In the genomic region with DNA sequence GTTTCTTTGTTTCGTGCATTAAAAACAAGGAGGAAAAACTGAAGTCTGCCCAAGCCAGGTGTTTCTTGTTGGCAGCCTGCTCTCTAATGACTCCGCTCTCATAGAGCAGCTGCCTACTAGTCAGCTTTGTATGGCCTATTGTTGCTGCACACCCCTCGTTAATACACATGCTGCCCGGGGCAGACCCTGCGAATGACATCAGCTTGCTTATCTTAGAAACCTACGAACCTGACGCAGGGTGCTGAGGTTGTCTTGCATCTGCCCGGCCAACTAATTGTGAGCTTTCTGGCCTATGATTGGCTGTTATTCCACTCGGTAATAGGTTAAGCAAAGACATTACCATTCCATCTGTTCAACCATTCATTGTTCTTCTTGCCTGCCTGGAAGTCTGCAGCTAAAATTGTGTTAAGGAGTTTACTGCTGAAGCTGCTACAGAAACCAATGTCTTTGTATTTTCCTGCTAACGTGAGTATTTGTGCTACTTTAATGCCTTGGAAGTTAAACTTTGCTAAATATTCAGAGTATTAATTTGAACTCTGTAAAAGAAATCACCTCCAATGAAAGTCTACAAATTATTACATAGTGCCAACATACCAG, we compare ENCODE assay signal across 12 cellular contexts. TPM values are rescaled to one million over a fixed set of nuclear protein-coding genes. Genes with fewer than 3 reads are reported as not detected.
DNase-seq lines count a peak whose midpoint lies in the region; ATAC-seq and TF ChIP-seq lines count a peak whose summit lies in the region.
"Had no signal": no experiment of that assay in that cellular context is flagged by ENCODE, and none has a peak within 500 bp of the region (broad histone marks: within the 10 kb centered on the region; RNA-seq: fewer than 3 reads in every experiment).

No MANE protein-coding gene starts in this region.

- intact Hi-C loops in gastrocnemius medialis (cut with DNase I; ENCODE audit: low total_unique reads), result no loop called here

- no peak overlapping the region for H3K4me3 Mint-ChIP-seq in HFFc6

- no peak overlapping the region for H2BK12ac ChIP-seq in mesenchymal stem cell (ENCODE audit: low read length in 2 of 2)

- no peak overlapping the region for H2BK5ac ChIP-seq in mesenchymal stem cell (ENCODE audit: low read depth, low read length, poor library complexity, severe bottlenecking)

- H3K4me2 ChIP-seq in mesenchymal stem cell (ENCODE audit: low read length, poor library complexity, severe bottlenecking), result no peak overlapping the region

- no peak overlapping the region for H4K8ac ChIP-seq in mesenchymal stem cell (ENCODE audit: low read length)

- TF ChIP-seq CTCF in gastrocnemius medialis (IDR thresholded peaks at IDR 0.05 in 4 of 5, conservative IDR thresholded peaks at IDR 0.05 in 1 of 5) (no peak), HFFc6 (IDR thresholded peaks at IDR 0.05) (no peak)

- H3K4ac ChIP-seq in mesenchymal stem cell (ENCODE audit: low read depth in 1 of 2, low read length in 2 of 2), result no peak overlapping the region

- no peak overlapping the region for H2AFZ ChIP-seq in mesenchymal stem cell (ENCODE audit: low read depth, low read length)

- no peaks in the 10 kb centered on the region for H3K27me3 Mint-ChIP-seq in HFFc6 (ENCODE audit: insufficient read depth)

- peaks cover 36% of the 10 kb centered on the region for H3K4me1 Mint-ChIP-seq in HFFc6 (ENCODE audit: low read depth)

- H3K23ac ChIP-seq in mesenchymal stem cell (ENCODE audit: low read length in 2 of 2), result no peak overlapping the region

- no peak overlapping the region for H2AK5ac ChIP-seq in mesenchymal stem cell (ENCODE audit: low read length, severe bottlenecking)

- no peaks in the 10 kb centered on the region for H3K27me3 ChIP-seq in gastrocnemius medialis
- no peaks in the 10 kb centered on the region for H3K27me3 ChIP-seq in mesenchymal stem cell (ENCODE audit: control insufficient read depth in 1 of 2, insufficient read depth in 1 of 2, low read length in 2 of 2)
- H3K27me3 ChIP-seq: uterus had no signal

- no peaks in the 10 kb centered on the region for H3K9me3 ChIP-seq in gastrocnemius medialis
- H3K9me3 ChIP-seq in mesenchymal stem cell (ENCODE audit: control insufficient read depth, low read length), result no peaks in the 10 kb centered on the region
- H3K9me3 ChIP-seq: uterus had no signal

- peaks cover 15% of the 10 kb centered on the region for H3K79me1 ChIP-seq in mesenchymal stem cell (replicated peaks; ENCODE audit: low read length, poor library complexity, severe bottlenecking)

- no peak overlapping the region for H3K14ac ChIP-seq in mesenchymal stem cell (ENCODE audit: low read length in 2 of 2)

- no peak overlapping the region for H3K27ac Mint-ChIP-seq in HFFc6

- H3K36me3 Mint-ChIP-seq in HFFc6 (ENCODE audit: low read depth), result peaks cover under 1% of the 10 kb centered on the region; the same call in 1 of the 2 replicates

- no peak for TF ChIP-seq POLR2A in gastrocnemius medialis (IDR thresholded peaks at IDR 0.05)

- no peak overlapping the region for H3K27ac ChIP-seq in gastrocnemius medialis
- no peak overlapping the region for H3K27ac ChIP-seq in mesenchymal stem cell (ENCODE audit: low read length, poor library complexity, severe bottlenecking)
- H3K27ac ChIP-seq: uterus had no signal

- H3K4me1 ChIP-seq in gastrocnemius medialis, result peaks cover 3 to 30% of the 10 kb centered on the region in 2 donors
- peaks cover 2% of the 10 kb centered on the region for H3K4me1 ChIP-seq in mesenchymal stem cell (ENCODE audit: control insufficient read depth, insufficient read depth, low read depth, low read length)
- H3K4me1 ChIP-seq: uterus had no signal

- H2BK120ac ChIP-seq in mesenchymal stem cell (ENCODE audit: low read depth, low read length), result no peak overlapping the region

- no peak overlapping the region for H2BK15ac ChIP-seq in mesenchymal stem cell (ENCODE audit: low read depth, poor library complexity, severe bottlenecking)

- no peak overlapping the region for H3K9ac ChIP-seq in mesenchymal stem cell (ENCODE audit: low read length)

- no peak overlapping the region for H3K18ac ChIP-seq in mesenchymal stem cell (ENCODE audit: low read depth in 1 of 2, low read length in 2 of 2)

- no peak overlapping the region for H4K91ac ChIP-seq in mesenchymal stem cell (ENCODE audit: low read length)

- no peaks in the 10 kb centered on the region for H3K9me3 Mint-ChIP-seq in HFFc6

- DNase-seq in NCI-H1436 treated with DMSO at 0.1 percent for 48 hours (lab: John Stamatoyannopoulos, UW), result peak; percentile 99
- peak; percentile 85 for DNase-seq in NCI-H82 (lab: John Stamatoyannopoulos, UW)
- DNase-seq in globus pallidus (ENCODE audit: low spot score), result peak; percentile 68
- DNase-seq in gastrocnemius medialis, result no peak
- DNase-seq in T-helper 2 cell, result no peak
- no peak for DNase-seq in HFFc6
- no peak for DNase-seq in mesenchymal stem cell
- DNase-seq: cerebellar nuclear complex; GDM1; stimulated activated CD4-positive, alpha-beta T cell treated with anti-CD3 and anti-CD28 coated beads, Interleukin-1b, Interleukin-23, amount 100 ng/mL, for 48 hours; uterus had no signal

- in situ Hi-C loops in gastrocnemius medialis (cut with MboI; ENCODE audit: low sequenced_read_pairs in 4 of 4), result no loop called here

- ATAC-seq in gastrocnemius medialis (peak; percentile 19 to 33), GM21717 (IDR thresholded peaks at IDR 0.05; ENCODE audit: unreplicated experiment) (no peak)

- H3K4me3 ChIP-seq in gastrocnemius medialis (no peak overlapping the region), mesenchymal stem cell (ENCODE audit: insufficient read depth in 1 of 2, low read depth in 1 of 2, low read length in 2 of 2) (no peak overlapping the region)
- H3K4me3 ChIP-seq: uterus had no signal

- H3K36me3 ChIP-seq in gastrocnemius medialis, result no peaks in the 10 kb centered on the region
- H3K36me3 ChIP-seq in mesenchymal stem cell (ENCODE audit: control insufficient read depth in 1 of 2, insufficient read depth in 2 of 2, low read depth in 1 of 2, low read length in 2 of 2), result no peaks in the 10 kb centered on the region
- H3K36me3 ChIP-seq: uterus had no signal

- 78% methylated on average over 8 of the region's 10 CpGs for WGBS in mesenchymal stem cell

RNA-seq across cellular contexts. Expression of a gene that starts 37.5 kb away (rescaled TPM):
- total RNA-seq in gastrocnemius medialis, result 10 to 100 TPM; 20.9 to 41.1 (median 30.9) TPM
- 1 to 10 TPM; 3.0 to 6.4 (median 5.0) TPM for total RNA-seq in HFFc6 (2021; fragmentation: NEBNext Ultra II Directional; extraction: Animal tissue kit (Norgen Biotek cat#: 25700))
- 5.6 TPM for polyA plus RNA-seq in mesenchymal stem cell (2013, experiment 1 of 2)
- polyA plus RNA-seq in mesenchymal stem cell (2013, experiment 2 of 2), result 5.1 TPM

Comparison
In these comparisons a context has a peak if more than half of its experiments do, and no peak if none do; other contexts are left out.
1. DNase-seq: peak in NCI-H1436 treated with DMSO at 0.1 percent for 48 hours (single experiment), NCI-H82 (single experiment) and globus pallidus (single experiment); none in gastrocnemius medialis (0 of 2), T-helper 2 cell (0 of 5), HFFc6 (single experiment) and mesenchymal stem cell (single experiment).